17 cellular contexts compared by ENCODE assay signal in genomic region chr18:9173770-9174233, GRCh38. TPM values are rescaled to one million over a fixed set of nuclear protein-coding genes. Genes with fewer than 3 reads are reported as not detected.
DNase-seq lines count a peak whose midpoint lies in the region; ATAC-seq and TF ChIP-seq lines count a peak whose summit lies in the region.
"Had no signal": no experiment of that assay in that cellular context is flagged by ENCODE, and none has a peak within 500 bp of the region (broad histone marks: within the 10 kb centered on the region; RNA-seq: fewer than 3 reads in every experiment).

No MANE protein-coding gene starts in this region.

- POLR2A ChIA-PET in activated CD4-positive, alpha-beta T cell treated with anti-CD3 and anti-CD28 coated beads for 36 hours (lab: Charles Lee) = interaction anchor here (0.5 kb wide), 1 partner anchor 55 kb away, joined by 3 read pairs; no protein-coding TSS in a partner anchor

- H3K36me3 Mint-ChIP-seq in activated CD4-positive, alpha-beta T cell treated with anti-CD3 and anti-CD28 coated beads for 36 hours (ENCODE audit: low read depth) = peaks cover 46% of the 10 kb centered on the region
- peaks cover 56% of the 10 kb centered on the region for H3K36me3 Mint-ChIP-seq in activated T-helper 2 cell treated with anti-CD3 and anti-CD28 coated beads, Interferon-gamma antibody, Interleukin-2, Interleukin-4, amounts not matched to agents 10 μg/mL and 5 μg/mL and 100 μg/mL, durations not matched to agents 14 hours and 24 hours and 36 hours (ENCODE audit: low read depth)

- H3K4me1 Mint-ChIP-seq in activated CD4-positive, alpha-beta T cell treated with anti-CD3 and anti-CD28 coated beads for 36 hours = peaks cover 82% of the 10 kb centered on the region
- peaks cover 26% of the 10 kb centered on the region for H3K4me1 Mint-ChIP-seq in activated T-helper 2 cell treated with anti-CD3 and anti-CD28 coated beads, Interferon-gamma antibody, Interleukin-2, Interleukin-4, amounts not matched to agents 10 μg/mL and 5 μg/mL and 100 μg/mL, durations not matched to agents 14 hours and 24 hours and 36 hours (ENCODE audit: low read depth)

- H3K27me3 ChIP-seq in HL-60 (ENCODE audit: insufficient read depth, poor library complexity, severe bottlenecking) = no peaks in the 10 kb centered on the region
- H3K27me3 ChIP-seq: ovary, upper lobe of left lung had no signal

- H3K4me3 ChIP-seq in HL-60 (replicated peaks; ENCODE audit: insufficient read depth, low read length) = no peak overlapping the region
- H3K4me3 ChIP-seq: A549, ovary, upper lobe of left lung had no signal

- no peaks in the 10 kb centered on the region for H3K27me3 Mint-ChIP-seq in activated CD4-positive, alpha-beta T cell treated with anti-CD3 and anti-CD28 coated beads for 36 hours
- no peaks in the 10 kb centered on the region for H3K27me3 Mint-ChIP-seq in activated T-helper 2 cell treated with anti-CD3 and anti-CD28 coated beads, Interferon-gamma antibody, Interleukin-2, Interleukin-4, amounts not matched to agents 10 μg/mL and 5 μg/mL and 100 μg/mL, durations not matched to agents 14 hours and 24 hours and 36 hours (ENCODE audit: low read depth)
- H3K27me3 Mint-ChIP-seq: activated naive CD4-positive, alpha-beta T cell treated with anti-CD3 and anti-CD28 coated beads, Interleukin-2, amount 10 ng/mL, durations not matched to agents 7 days and 5 days; memory B cell had no signal

- peaks cover 11% of the 10 kb centered on the region for H3K9me3 Mint-ChIP-seq in activated CD4-positive, alpha-beta T cell treated with anti-CD3 and anti-CD28 coated beads for 36 hours (ENCODE audit: low read depth)
- H3K9me3 Mint-ChIP-seq in activated T-helper 2 cell treated with anti-CD3 and anti-CD28 coated beads, Interferon-gamma antibody, Interleukin-2, Interleukin-4, amounts not matched to agents 10 μg/mL and 5 μg/mL and 100 μg/mL, durations not matched to agents 14 hours and 24 hours and 36 hours = peaks cover 11% of the 10 kb centered on the region

- H3K4me3 Mint-ChIP-seq in activated CD4-positive, alpha-beta T cell treated with anti-CD3 and anti-CD28 coated beads for 36 hours = no peak overlapping the region
- no peak overlapping the region for H3K4me3 Mint-ChIP-seq in activated T-helper 2 cell treated with anti-CD3 and anti-CD28 coated beads, Interferon-gamma antibody, Interleukin-2, Interleukin-4, amounts not matched to agents 10 μg/mL and 5 μg/mL and 100 μg/mL, durations not matched to agents 14 hours and 24 hours and 36 hours (ENCODE audit: low read depth)
- H3K4me3 Mint-ChIP-seq: activated naive CD4-positive, alpha-beta T cell treated with anti-CD3 and anti-CD28 coated beads, Interleukin-2, amount 10 ng/mL, durations not matched to agents 7 days and 5 days; memory B cell had no signal

- peak overlapping the region; percentile 37 for H3K27ac Mint-ChIP-seq in activated CD4-positive, alpha-beta T cell treated with anti-CD3 and anti-CD28 coated beads for 36 hours
- H3K27ac Mint-ChIP-seq in activated T-helper 2 cell treated with anti-CD3 and anti-CD28 coated beads, Interferon-gamma antibody, Interleukin-2, Interleukin-4, amounts not matched to agents 10 μg/mL and 5 μg/mL and 100 μg/mL, durations not matched to agents 14 hours and 24 hours and 36 hours = no peak overlapping the region
- H3K27ac Mint-ChIP-seq: activated naive CD4-positive, alpha-beta T cell treated with anti-CD3 and anti-CD28 coated beads, Interleukin-2, amount 10 ng/mL, durations not matched to agents 7 days and 5 days had no signal

- peak; percentile 39 for DNase-seq in activated CD4-positive, alpha-beta T cell treated with anti-CD3 and anti-CD28 coated beads for 36 hours
- no peak for DNase-seq in activated CD4-positive, alpha-beta T cell treated with anti-CD3 and anti-CD28 coated beads, Interleukin-2, amount 50 U/mL, for 4 hours
- DNase-seq in HL-60 (ENCODE audit: low read depth in 1 of 2, low spot score in 1 of 2) (no peak), myocyte (ENCODE audit: low read depth) (peak; percentile 39), cerebellum (ENCODE audit: low spot score) (no peak)
- no peak for DNase-seq in activated T-helper 2 cell treated with anti-CD3 and anti-CD28 coated beads, Interferon-gamma antibody, Interleukin-2, Interleukin-4, amounts not matched to agents 10 μg/mL and 5 μg/mL and 100 μg/mL, durations not matched to agents 14 hours and 24 hours and 36 hours (ENCODE audit: low spot score)
- DNase-seq: activated CD4-positive, alpha-beta T cell treated with anti-CD3 and anti-CD28 coated beads for 1 hour; activated naive CD4-positive, alpha-beta T cell treated with anti-CD3 and anti-CD28 coated beads, Interleukin-2, amount 10 ng/mL, durations not matched to agents 7 days and 5 days; DMS153; NCI-H2107; ovary; stimulated activated CD4-positive, alpha-beta T cell treated with anti-CD3 and anti-CD28 coated beads, Interleukin-12 subunit alpha, Interleukin-12 subunit beta, amount 100 ng/mL, for 4 hours had no signal

- CTCF ChIA-PET in activated CD4-positive, alpha-beta T cell treated with anti-CD3 and anti-CD28 coated beads for 36 hours (lab: Charles Lee) = no interaction called here

- intact Hi-C loops in activated CD4-positive, alpha-beta T cell treated with anti-CD3 and anti-CD28 coated beads for 36 hours (cut with DNase I, micrococcal nuclease) = no loop called here
- intact Hi-C loops in activated T-helper 2 cell treated with anti-CD3 and anti-CD28 coated beads, Interferon-gamma antibody, Interleukin-2, Interleukin-4, amounts not matched to agents 10 μg/mL and 5 μg/mL and 100 μg/mL, durations not matched to agents 14 hours and 24 hours and 36 hours (cut with micrococcal nuclease) = no loop called here

- peak; percentile 79 for ATAC-seq in activated CD4-positive, alpha-beta T cell treated with anti-CD3 and anti-CD28 coated beads for 36 hours
- ATAC-seq in GM18511 (IDR thresholded peaks at IDR 0.05; ENCODE audit: unreplicated experiment) (peak; percentile 67), HG03025 (IDR thresholded peaks at IDR 0.05; ENCODE audit: low FRiP score, unreplicated experiment) (no peak)
- ATAC-seq: A549 had no signal

- H3K27ac ChIP-seq in HL-60 (replicated peaks) = peak overlapping the region; percentile 17
- H3K27ac ChIP-seq: A549, ovary had no signal

- TF ChIP-seq CTCF in HL-60 (IDR thresholded peaks at IDR 0.05; ENCODE audit: insufficient read depth, low read length) = no peak

RNA-seq across cellular contexts. Expression of gene ANKRD12, which starts 37.2 kb away (rescaled TPM):
- total RNA-seq in activated CD4-positive, alpha-beta T cell treated with anti-CD3 and anti-CD28 coated beads for 36 hours = 10 to 100 TPM; 57.5 to 96.0 TPM
- total RNA-seq in myocyte = 31.5 and 36.3 TPM in 2 replicates
- 9.8 TPM for polyA plus RNA-seq in myocyte (2012)
- total RNA-seq in cerebellum = 102 TPM
- 66.0 and 68.7 TPM in 2 replicates for total RNA-seq in activated T-helper 2 cell treated with anti-CD3 and anti-CD28 coated beads, Interferon-gamma antibody, Interleukin-2, Interleukin-4, amounts not matched to agents 10 μg/mL and 5 μg/mL and 100 μg/mL, durations not matched to agents 14 hours and 24 hours and 36 hours

Comparison
In these comparisons a context has a peak if more than half of its experiments do, and no peak if none do; other contexts are left out.
1. DNase-seq: peak in activated CD4-positive, alpha-beta T cell treated with anti-CD3 and anti-CD28 coated beads for 36 hours (single experiment) and myocyte (single experiment); none in activated CD4-positive, alpha-beta T cell treated with anti-CD3 and anti-CD28 coated beads, Interleukin-2, amount 50 U/mL, for 4 hours (0 of 2), HL-60 (0 of 2), cerebellum (single experiment) and activated T-helper 2 cell treated with anti-CD3 and anti-CD28 coated beads, Interferon-gamma antibody, Interleukin-2, Interleukin-4, amounts not matched to agents 10 μg/mL and 5 μg/mL and 100 μg/mL, durations not matched to agents 14 hours and 24 hours and 36 hours (single experiment).